Comparison of ENCODE assay signal across 8 cellular contexts in the genomic region with DNA sequence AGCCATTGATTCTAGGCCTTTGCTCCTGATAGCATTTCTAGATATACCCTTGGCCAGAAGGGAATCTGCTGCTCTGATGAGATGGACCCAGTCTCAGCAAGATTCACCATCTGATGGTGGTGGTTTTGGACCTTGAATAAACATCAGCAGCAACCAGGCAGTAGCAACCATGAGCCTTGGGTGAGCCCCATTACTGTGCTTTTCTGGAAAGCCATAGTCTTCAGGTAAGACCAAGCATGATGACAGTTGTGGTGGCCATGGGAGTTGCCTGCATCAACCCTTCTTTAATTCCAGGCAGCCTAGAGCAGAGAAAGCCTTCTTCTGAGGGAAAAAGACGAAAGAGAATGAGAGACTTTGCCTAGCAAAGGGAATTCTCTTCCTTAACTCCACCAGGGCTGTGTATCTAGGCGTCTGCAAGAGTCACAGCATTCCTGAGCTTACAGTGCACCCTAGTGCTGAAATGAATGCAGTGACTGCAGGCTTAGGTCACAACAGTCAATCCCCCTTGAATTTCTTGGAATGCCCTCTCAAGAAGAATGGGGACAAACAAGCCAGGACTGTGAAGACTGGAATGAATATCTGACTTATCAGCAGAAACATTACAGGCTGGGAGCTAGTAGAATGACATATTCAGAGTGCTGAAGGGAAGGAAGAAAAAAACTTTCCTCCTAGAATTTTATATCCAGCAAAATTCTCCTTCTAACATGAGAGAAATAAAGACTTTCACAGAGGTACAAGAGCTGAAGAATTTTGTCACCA.
DNase-seq lines count a peak whose midpoint lies in the region; ATAC-seq and TF ChIP-seq lines count a peak whose summit lies in the region.

No MANE protein-coding gene starts in this region.

- peak; percentile 76 for TF ChIP-seq CTCF in A673 (conservative IDR thresholded peaks at IDR 0.05; ENCODE audit: low read depth, low read length)
- peak; percentile 62 for TF ChIP-seq CTCF in kidney epithelial cell (IDR thresholded peaks at IDR 0.05; ENCODE audit: insufficient read depth, low read length, poor library complexity, severe bottlenecking)

- peaks cover 9% of the 10 kb centered on the region for H3K4me1 ChIP-seq in A673 (ENCODE audit: insufficient read depth, low read length, poor library complexity, severe bottlenecking)

- no peaks in the 10 kb centered on the region for H3K4me1 Mint-ChIP-seq in stimulated activated memory B cell treated with anti-CD40 and anti-IgM and Interleukin-4, amounts not matched to agents 10 μg/mL and 1 μg/mL and 100 μg/mL, for 72 hours
- H3K4me1 Mint-ChIP-seq in activated CD4-positive, alpha-beta T cell treated with anti-CD3 and anti-CD28 coated beads for 36 hours = no peaks in the 10 kb centered on the region

- H3K36me3 ChIP-seq in A673 (ENCODE audit: insufficient read depth, low read length, poor library complexity, severe bottlenecking) (no peaks in the 10 kb centered on the region), kidney epithelial cell (ENCODE audit: control insufficient read depth, insufficient read depth, low read length) (no peaks in the 10 kb centered on the region)

- H3K27me3 ChIP-seq in A673 (replicated peaks; ENCODE audit: insufficient read depth, low read depth, low read length, poor library complexity) (no peaks in the 10 kb centered on the region), kidney epithelial cell (ENCODE audit: control insufficient read depth, insufficient read depth, low read length) (no peaks in the 10 kb centered on the region)

- peaks cover 3% of the 10 kb centered on the region for H3K9me3 ChIP-seq in A673 (ENCODE audit: low read depth, low read length, poor library complexity, severe bottlenecking)

- BruUV-seq in A673 (replicated peaks; lab: Mats Ljungman, UMichigan) = no TSS peak

- H3K27ac Mint-ChIP-seq in stimulated activated memory B cell treated with anti-CD40 and anti-IgM and Interleukin-4, amounts not matched to agents 10 μg/mL and 1 μg/mL and 100 μg/mL, for 72 hours = no peak overlapping the region
- no peak overlapping the region for H3K27ac Mint-ChIP-seq in activated CD4-positive, alpha-beta T cell treated with anti-CD3 and anti-CD28 coated beads for 36 hours

- H3K9me3 Mint-ChIP-seq in stimulated activated memory B cell treated with anti-CD40 and anti-IgM and Interleukin-4, amounts not matched to agents 10 μg/mL and 1 μg/mL and 100 μg/mL, for 72 hours = no peaks in the 10 kb centered on the region
- peaks cover 1% of the 10 kb centered on the region for H3K9me3 Mint-ChIP-seq in activated CD4-positive, alpha-beta T cell treated with anti-CD3 and anti-CD28 coated beads for 36 hours (ENCODE audit: low read depth)

- H3K36me3 Mint-ChIP-seq in stimulated activated memory B cell treated with anti-CD40 and anti-IgM and Interleukin-4, amounts not matched to agents 10 μg/mL and 1 μg/mL and 100 μg/mL, for 72 hours = no peaks in the 10 kb centered on the region
- no peaks in the 10 kb centered on the region for H3K36me3 Mint-ChIP-seq in activated CD4-positive, alpha-beta T cell treated with anti-CD3 and anti-CD28 coated beads for 36 hours (ENCODE audit: low read depth)

- H3K4me3 Mint-ChIP-seq in stimulated activated memory B cell treated with anti-CD40 and anti-IgM and Interleukin-4, amounts not matched to agents 10 μg/mL and 1 μg/mL and 100 μg/mL, for 72 hours = no peak overlapping the region
- no peak overlapping the region for H3K4me3 Mint-ChIP-seq in activated CD4-positive, alpha-beta T cell treated with anti-CD3 and anti-CD28 coated beads for 36 hours

- H3K4me3 ChIP-seq in A673 (ENCODE audit: low read depth, low read length, poor library complexity, severe bottlenecking) (no peak overlapping the region), kidney epithelial cell (ENCODE audit: low read depth, low read length) (no peak overlapping the region)

- ATAC-seq in GM19035 (IDR thresholded peaks at IDR 0.05; ENCODE audit: unreplicated experiment) = peak; percentile 78
- ATAC-seq in stimulated activated memory B cell treated with anti-CD40 and anti-IgM and Interleukin-4, amounts not matched to agents 10 μg/mL and 1 μg/mL and 100 μg/mL, for 72 hours = no peak
- no peak for ATAC-seq in activated CD4-positive, alpha-beta T cell treated with anti-CD3 and anti-CD28 coated beads for 36 hours

- POLR2A ChIA-PET in A673 (lab: Charles Lee; ENCODE audit: low non-redundant PET) = no interaction called here
- POLR2A ChIA-PET in activated CD4-positive, alpha-beta T cell treated with anti-CD3 and anti-CD28 coated beads for 36 hours (lab: Charles Lee) = no interaction called here

- CTCF ChIA-PET in A673 (lab: Charles Lee) = interaction anchor here (0.7 kb wide), 1 partner anchor 38 kb away, joined by 6 read pairs; no protein-coding TSS in a partner anchor
- CTCF ChIA-PET in activated CD4-positive, alpha-beta T cell treated with anti-CD3 and anti-CD28 coated beads for 36 hours (lab: Charles Lee) = interaction anchor here (0.8 kb wide), 1 partner anchor 1910 kb away, joined by 3 read pairs; no protein-coding TSS in a partner anchor

- intact Hi-C loops in A673 (cut with micrococcal nuclease; ENCODE audit: unreplicated experiment) = loop anchor here (1.0 to 5.0 kb wide), 2 partner anchors 238 to 346 kb away; no protein-coding TSS in a partner anchor
- intact Hi-C loops in activated CD4-positive, alpha-beta T cell treated with anti-CD3 and anti-CD28 coated beads for 36 hours (cut with DNase I, micrococcal nuclease) = no loop called here
- intact Hi-C loops in posterior cingulate gyrus (cut with DNase I) = no loop called here

- peak; percentile 77 for DNase-seq in A673 (ENCODE audit: low spot score)
- DNase-seq in HS-27A (ENCODE audit: low read depth) = peak; percentile 24
- peak; percentile 26 for DNase-seq in SKM-1 treated with dmso at 0.1 percent for 144 hours (lab: John Stamatoyannopoulos, UW; ENCODE audit: unreplicated experiment)
- DNase-seq in kidney epithelial cell (ENCODE audit: low read depth) = peak; percentile 29
- DNase-seq in activated CD4-positive, alpha-beta T cell treated with anti-CD3 and anti-CD28 coated beads for 36 hours = no peak
- no peak for DNase-seq in posterior cingulate gyrus

- no peak overlapping the region for H3K27ac ChIP-seq in A673 (ENCODE audit: low read depth, low read length, poor library complexity, severe bottlenecking)

- no peaks in the 10 kb centered on the region for H3K27me3 Mint-ChIP-seq in stimulated activated memory B cell treated with anti-CD40 and anti-IgM and Interleukin-4, amounts not matched to agents 10 μg/mL and 1 μg/mL and 100 μg/mL, for 72 hours
- H3K27me3 Mint-ChIP-seq in activated CD4-positive, alpha-beta T cell treated with anti-CD3 and anti-CD28 coated beads for 36 hours = no peaks in the 10 kb centered on the region

Comparison
In these comparisons a context has a peak if more than half of its experiments do, and no peak if none do; other contexts are left out.
1. DNase-seq: peak in A673 (single experiment), HS-27A (single experiment), SKM-1 treated with dmso at 0.1 percent for 144 hours (single experiment) and kidney epithelial cell (single experiment); none in activated CD4-positive, alpha-beta T cell treated with anti-CD3 and anti-CD28 coated beads for 36 hours (single experiment) and posterior cingulate gyrus (0 of 10).